In genomic region chr5:173318881-173319609, GRCh38 we compare ENCODE assay signal across 1 cellular context.
TF ChIP-seq lines count a peak whose summit lies in the region.

No MANE protein-coding gene starts in this region.

TF ChIP-seq in GM23338, 12 proteins besides CTCF, POLR2A, EP300 and RAD21:
- TF ChIP-seq ZNF462 (CRISPR knock-in tag; IDR thresholded peaks at IDR 0.05) (no peak), EZH2 (IDR thresholded peaks at IDR 0.05; ENCODE audit: low read depth, unreplicated experiment) (no peak), REST (IDR thresholded peaks at IDR 0.05; ENCODE audit: unreplicated experiment) (no peak), POLR2AphosphoS5 (IDR thresholded peaks at IDR 0.05; ENCODE audit: low read depth) (no peak)
